ENCODE assay signal across 17 cellular contexts in the genomic region with DNA sequence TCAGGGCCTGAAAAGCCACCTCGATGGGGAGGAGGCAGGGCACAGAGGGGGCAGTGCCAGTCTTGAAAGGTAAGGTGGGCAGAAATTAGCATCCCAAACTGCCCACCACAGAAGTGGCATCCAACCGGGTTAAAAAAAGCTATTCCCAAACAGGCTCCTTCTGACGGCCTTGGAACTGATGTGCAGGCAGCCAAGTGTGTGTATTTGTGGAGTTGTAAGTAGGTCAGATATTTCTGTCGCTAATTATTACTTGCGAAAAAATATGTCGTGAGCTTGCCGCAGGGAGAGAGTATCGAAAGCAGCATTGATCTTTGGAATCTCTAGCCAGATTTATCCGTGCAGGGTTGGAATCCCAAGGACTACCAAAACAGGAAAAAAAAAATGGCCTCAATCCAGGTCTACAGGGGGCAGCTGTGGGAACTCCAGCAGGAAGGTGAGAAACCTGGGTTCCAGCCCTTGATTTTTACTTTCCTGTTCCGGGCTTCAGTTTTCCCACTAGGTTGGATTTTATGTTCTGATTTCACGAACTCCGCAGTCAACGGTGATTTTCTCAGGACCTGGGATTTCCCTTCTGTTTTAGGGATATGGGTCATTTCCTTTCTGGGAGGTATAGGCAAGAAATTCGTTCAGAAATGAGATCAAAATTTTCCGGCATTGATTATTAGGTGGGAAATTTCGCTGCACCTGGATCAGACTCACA.
A peak's percentile ranks its signal among the peaks of the same experiment; 100 is the strongest.
DNase-seq lines count a peak whose midpoint lies in the region; ATAC-seq and TF ChIP-seq lines count a peak whose summit lies in the region.
"Had no signal": no experiment of that assay in that cellular context is flagged by ENCODE, and none has a peak within 500 bp of the region (broad histone marks: within the 10 kb centered on the region; RNA-seq: fewer than 3 reads in every experiment).

No MANE protein-coding gene starts in this region.

- no peaks in the 10 kb centered on the region for H3K4me1 ChIP-seq in right cardiac atrium (ENCODE audit: control insufficient read depth, insufficient read depth, low read length)
- H3K4me1 ChIP-seq in GM23338 (ENCODE audit: insufficient read depth), result no peaks in the 10 kb centered on the region

- no peaks in the 10 kb centered on the region for H3K9me3 ChIP-seq in right cardiac atrium (ENCODE audit: control insufficient read depth, low read length)

- H3K4me1 Mint-ChIP-seq in GM23338, result peaks cover 3% of the 10 kb centered on the region; the same call in 2 of the 3 replicates
- H3K4me1 Mint-ChIP-seq: CD4-positive, alpha-beta memory T cell had no signal

- WGBS in right cardiac atrium, result 67% methylated on average over 16 of the region's 16 CpGs

- H2AFZ ChIP-seq in GM23338, result no peak overlapping the region

- H3K79me2 ChIP-seq in GM23338 (replicated peaks; ENCODE audit: insufficient read depth), result no peaks in the 10 kb centered on the region

- ATAC-seq in Right ventricle myocardium superior (ENCODE audit: poor library complexity) (peak; percentile 25), right cardiac atrium (no peak), GM23338 (no peak), sciatic nerve (no peak), HG02981 (IDR thresholded peaks at IDR 0.05; ENCODE audit: unreplicated experiment) (no peak)
- ATAC-seq: HCT116 had no signal

- no peaks in the 10 kb centered on the region for H3K27me3 ChIP-seq in right cardiac atrium (ENCODE audit: control insufficient read depth, insufficient read depth)
- H3K27me3 ChIP-seq in GM23338 (ENCODE audit: insufficient read depth), result no peaks in the 10 kb centered on the region

- no peaks in the 10 kb centered on the region for H3K9me2 ChIP-seq in GM23338 (ENCODE audit: insufficient read depth)

- no peak for DNase-seq in Right ventricle myocardium superior
- DNase-seq in right cardiac atrium, result no peak
- DNase-seq in GM23338 (ENCODE audit: low spot score), result peak; percentile 22
- peak; percentile 29 for DNase-seq in islet precursor cell
- peak; percentile 12 for DNase-seq in sciatic nerve (ENCODE audit: low spot score)
- no peak for DNase-seq in COLO668 (lab: John Stamatoyannopoulos, UW; ENCODE audit: unreplicated experiment)
- no peak for DNase-seq in NCI-H82 treated with DMSO at 0.1 percent for 48 hours (lab: John Stamatoyannopoulos, UW; ENCODE audit: unreplicated experiment)
- DNase-seq: ACHN; CD4-positive, alpha-beta memory T cell; COR-L47; DMS153; DMS79 treated with DMSO at 0.1 percent for 48 hours; EL; IMR-90 had no signal

- no peaks in the 10 kb centered on the region for H3K36me3 ChIP-seq in GM23338 (ENCODE audit: insufficient read depth)

- H4K20me1 ChIP-seq in GM23338 (replicated peaks; ENCODE audit: insufficient read depth), result no peaks in the 10 kb centered on the region

- H3K4me3 Mint-ChIP-seq in GM23338, result no peak overlapping the region
- H3K4me3 Mint-ChIP-seq: CD4-positive, alpha-beta memory T cell had no signal

- H3K27ac ChIP-seq in right cardiac atrium (ENCODE audit: low read length) (no peak overlapping the region), GM23338 (ENCODE audit: low read depth) (no peak overlapping the region)
- H3K27ac ChIP-seq: C4-2B had no signal

- H3K36me3 Mint-ChIP-seq in GM23338 (ENCODE audit: low read depth), result no peaks in the 10 kb centered on the region
- H3K36me3 Mint-ChIP-seq: CD4-positive, alpha-beta memory T cell had no signal

- no peaks in the 10 kb centered on the region for H3F3A ChIP-seq in GM23338 (replicated peaks; ENCODE audit: low read depth)

- peaks cover 3% of the 10 kb centered on the region for H3K27me3 Mint-ChIP-seq in GM23338 (ENCODE audit: insufficient read depth, low read depth, poor library complexity)

- no peak overlapping the region for H3K27ac Mint-ChIP-seq in GM23338
- H3K27ac Mint-ChIP-seq: CD4-positive, alpha-beta memory T cell had no signal

- no peak overlapping the region for H3K4me2 ChIP-seq in GM23338

- TF ChIP-seq CTCF in GM23338 (conservative IDR thresholded peaks at IDR 0.05; ENCODE audit: low read depth in 2 of 2), result no peak

- H3K4me3 ChIP-seq in right cardiac atrium (ENCODE audit: low read length), result no peak overlapping the region
- H3K4me3 ChIP-seq in GM23338, result no peak overlapping the region

- intact Hi-C loops in Right ventricle myocardium superior (cut with DNase I) (no loop called here), right cardiac atrium (cut with DNase I) (no loop called here), sciatic nerve (cut with DNase I) (loop anchor here (10.0 kb wide), 1 partner anchor 760 kb away; no protein-coding TSS in a partner anchor)

- no peaks in the 10 kb centered on the region for H3K9me3 Mint-ChIP-seq in GM23338
- H3K9me3 Mint-ChIP-seq: CD4-positive, alpha-beta memory T cell had no signal

TF ChIP-seq in GM23338, 12 proteins besides CTCF, POLR2A, EP300 and RAD21 (continues in another document):
- TF ChIP-seq, protein P1, sequence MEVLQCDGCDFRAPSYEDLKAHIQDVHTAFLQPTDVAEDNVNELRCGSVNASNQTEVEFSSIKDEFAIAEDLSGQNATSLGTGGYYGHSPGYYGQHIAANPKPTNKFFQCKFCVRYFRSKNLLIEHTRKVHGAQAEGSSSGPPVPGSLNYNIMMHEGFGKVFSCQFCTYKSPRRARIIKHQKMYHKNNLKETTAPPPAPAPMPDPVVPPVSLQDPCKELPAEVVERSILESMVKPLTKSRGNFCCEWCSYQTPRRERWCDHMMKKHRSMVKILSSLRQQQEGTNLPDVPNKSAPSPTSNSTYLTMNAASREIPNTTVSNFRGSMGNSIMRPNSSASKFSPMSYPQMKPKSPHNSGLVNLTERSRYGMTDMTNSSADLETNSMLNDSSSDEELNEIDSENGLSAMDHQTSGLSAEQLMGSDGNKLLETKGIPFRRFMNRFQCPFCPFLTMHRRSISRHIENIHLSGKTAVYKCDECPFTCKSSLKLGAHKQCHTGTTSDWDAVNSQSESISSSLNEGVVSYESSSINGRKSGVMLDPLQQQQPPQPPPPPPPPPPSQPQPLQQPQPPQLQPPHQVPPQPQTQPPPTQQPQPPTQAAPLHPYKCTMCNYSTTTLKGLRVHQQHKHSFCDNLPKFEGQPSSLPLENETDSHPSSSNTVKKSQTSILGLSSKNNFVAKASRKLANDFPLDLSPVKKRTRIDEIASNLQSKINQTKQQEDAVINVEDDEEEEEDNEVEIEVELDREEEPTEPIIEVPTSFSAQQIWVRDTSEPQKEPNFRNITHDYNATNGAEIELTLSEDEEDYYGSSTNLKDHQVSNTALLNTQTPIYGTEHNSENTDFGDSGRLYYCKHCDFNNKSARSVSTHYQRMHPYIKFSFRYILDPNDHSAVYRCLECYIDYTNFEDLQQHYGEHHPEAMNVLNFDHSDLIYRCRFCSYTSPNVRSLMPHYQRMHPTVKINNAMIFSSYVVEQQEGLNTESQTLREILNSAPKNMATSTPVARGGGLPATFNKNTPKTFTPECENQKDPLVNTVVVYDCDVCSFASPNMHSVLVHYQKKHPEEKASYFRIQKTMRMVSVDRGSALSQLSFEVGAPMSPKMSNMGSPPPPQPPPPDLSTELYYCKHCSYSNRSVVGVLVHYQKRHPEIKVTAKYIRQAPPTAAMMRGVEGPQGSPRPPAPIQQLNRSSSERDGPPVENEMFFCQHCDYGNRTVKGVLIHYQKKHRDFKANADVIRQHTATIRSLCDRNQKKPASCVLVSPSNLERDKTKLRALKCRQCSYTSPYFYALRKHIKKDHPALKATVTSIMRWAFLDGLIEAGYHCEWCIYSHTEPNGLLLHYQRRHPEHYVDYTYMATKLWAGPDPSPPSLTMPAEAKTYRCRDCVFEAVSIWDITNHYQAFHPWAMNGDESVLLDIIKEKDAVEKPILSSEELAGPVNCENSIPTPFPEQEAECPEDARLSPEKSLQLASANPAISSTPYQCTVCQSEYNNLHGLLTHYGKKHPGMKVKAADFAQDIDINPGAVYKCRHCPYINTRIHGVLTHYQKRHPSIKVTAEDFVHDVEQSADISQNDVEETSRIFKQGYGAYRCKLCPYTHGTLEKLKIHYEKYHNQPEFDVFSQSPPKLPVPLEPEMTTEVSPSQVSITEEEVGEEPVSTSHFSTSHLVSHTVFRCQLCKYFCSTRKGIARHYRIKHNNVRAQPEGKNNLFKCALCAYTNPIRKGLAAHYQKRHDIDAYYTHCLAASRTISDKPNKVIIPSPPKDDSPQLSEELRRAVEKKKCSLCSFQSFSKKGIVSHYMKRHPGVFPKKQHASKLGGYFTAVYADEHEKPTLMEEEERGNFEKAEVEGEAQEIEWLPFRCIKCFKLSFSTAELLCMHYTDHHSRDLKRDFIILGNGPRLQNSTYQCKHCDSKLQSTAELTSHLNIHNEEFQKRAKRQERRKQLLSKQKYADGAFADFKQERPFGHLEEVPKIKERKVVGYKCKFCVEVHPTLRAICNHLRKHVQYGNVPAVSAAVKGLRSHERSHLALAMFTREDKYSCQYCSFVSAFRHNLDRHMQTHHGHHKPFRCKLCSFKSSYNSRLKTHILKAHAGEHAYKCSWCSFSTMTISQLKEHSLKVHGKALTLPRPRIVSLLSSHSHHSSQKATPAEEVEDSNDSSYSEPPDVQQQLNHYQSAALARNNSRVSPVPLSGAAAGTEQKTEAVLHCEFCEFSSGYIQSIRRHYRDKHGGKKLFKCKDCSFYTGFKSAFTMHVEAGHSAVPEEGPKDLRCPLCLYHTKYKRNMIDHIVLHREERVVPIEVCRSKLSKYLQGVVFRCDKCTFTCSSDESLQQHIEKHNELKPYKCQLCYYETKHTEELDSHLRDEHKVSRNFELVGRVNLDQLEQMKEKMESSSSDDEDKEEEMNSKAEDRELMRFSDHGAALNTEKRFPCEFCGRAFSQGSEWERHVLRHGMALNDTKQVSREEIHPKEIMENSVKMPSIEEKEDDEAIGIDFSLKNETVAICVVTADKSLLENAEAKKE (CRISPR knock-in tag; IDR thresholded peaks at IDR 0.05), result no peak
- TF ChIP-seq ZNF114 (CRISPR knock-in tag; IDR thresholded peaks at IDR 0.05), result no peak
- TF ChIP-seq, protein P2, sequence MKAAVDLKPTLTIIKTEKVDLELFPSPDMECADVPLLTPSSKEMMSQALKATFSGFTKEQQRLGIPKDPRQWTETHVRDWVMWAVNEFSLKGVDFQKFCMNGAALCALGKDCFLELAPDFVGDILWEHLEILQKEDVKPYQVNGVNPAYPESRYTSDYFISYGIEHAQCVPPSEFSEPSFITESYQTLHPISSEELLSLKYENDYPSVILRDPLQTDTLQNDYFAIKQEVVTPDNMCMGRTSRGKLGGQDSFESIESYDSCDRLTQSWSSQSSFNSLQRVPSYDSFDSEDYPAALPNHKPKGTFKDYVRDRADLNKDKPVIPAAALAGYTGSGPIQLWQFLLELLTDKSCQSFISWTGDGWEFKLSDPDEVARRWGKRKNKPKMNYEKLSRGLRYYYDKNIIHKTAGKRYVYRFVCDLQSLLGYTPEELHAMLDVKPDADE (IDR thresholded peaks at IDR 0.05), result no peak
- TF ChIP-seq EZH2phosphoT487 (IDR thresholded peaks at IDR 0.05; ENCODE audit: unreplicated experiment), result no peak
- TF ChIP-seq ZNF331 (CRISPR knock-in tag; IDR thresholded peaks at IDR 0.05; ENCODE audit: low read depth), result no peak
- no peak for TF ChIP-seq NANOG (IDR thresholded peaks at IDR 0.05; ENCODE audit: borderline replicate concordance)
- no peak for TF ChIP-seq STAT1 (IDR thresholded peaks at IDR 0.05; ENCODE audit: unreplicated experiment)

Comparison
In these comparisons a context has a peak if more than half of its experiments do, and no peak if none do; other contexts are left out.
1. DNase-seq: peak in GM23338 (single experiment), islet precursor cell (single experiment) and sciatic nerve (single experiment); none in Right ventricle myocardium superior (single experiment), right cardiac atrium (0 of 3), COLO668 (single experiment) and NCI-H82 treated with DMSO at 0.1 percent for 48 hours (single experiment).